26 cellular contexts compared by ENCODE assay signal in genomic region chr11:32110795-32111194, GRCh38.
"Had no signal": no experiment of that assay in that cellular context is flagged by ENCODE, and none has a peak within 500 bp of the region (broad histone marks: within the 10 kb centered on the region; RNA-seq: fewer than 3 reads in every experiment).

No MANE protein-coding gene starts in this region.

- H3K27ac Mint-ChIP-seq: activated CD4-positive, alpha-beta memory T cell treated with anti-CD3 and anti-CD28 coated beads for 36 hours; activated CD4-positive, alpha-beta T cell treated with anti-CD3 and anti-CD28 coated beads for 36 hours; activated CD4-positive, alpha-beta T cell treated with anti-CD3 and anti-CD28 coated beads, Interleukin-2, amount 10 ng/mL, durations not matched to agents 24 days and 14 days; activated CD8-positive, alpha-beta memory T cell treated with anti-CD3 and anti-CD28 coated beads, Interleukin-2, amount 10 ng/mL, durations not matched to agents 7 days and 5 days; activated CD8-positive, alpha-beta T cell treated with anti-CD3 and anti-CD28 coated beads, Interleukin-2, amount 10 ng/mL, durations not matched to agents 7 days and 5 days; activated naive CD8-positive, alpha-beta T cell had no signal

- H3K4me3 Mint-ChIP-seq: activated CD4-positive, alpha-beta memory T cell treated with anti-CD3 and anti-CD28 coated beads for 36 hours; activated CD4-positive, alpha-beta T cell treated with anti-CD3 and anti-CD28 coated beads for 36 hours; activated CD4-positive, alpha-beta T cell treated with anti-CD3 and anti-CD28 coated beads, Interleukin-2, amount 10 ng/mL, durations not matched to agents 24 days and 14 days; activated CD8-positive, alpha-beta memory T cell treated with anti-CD3 and anti-CD28 coated beads, Interleukin-2, amount 10 ng/mL, durations not matched to agents 7 days and 5 days; activated CD8-positive, alpha-beta T cell treated with anti-CD3 and anti-CD28 coated beads, Interleukin-2, amount 10 ng/mL, durations not matched to agents 7 days and 5 days; activated naive CD8-positive, alpha-beta T cell had no signal

- H3K4me1 ChIP-seq: colonic mucosa had no signal

- H3K27me3 ChIP-seq: body of pancreas, cardiac muscle cell, colonic mucosa had no signal

- ATAC-seq: activated CD4-positive, alpha-beta T cell treated with anti-CD3 and anti-CD28 coated beads for 36 hours; activated CD8-positive, alpha-beta memory T cell treated with anti-CD3 and anti-CD28 coated beads, Interleukin-2, amount 10 ng/mL, durations not matched to agents 7 days and 5 days; activated CD8-positive, alpha-beta T cell treated with anti-CD3 and anti-CD28 coated beads, Interleukin-2, amount 10 ng/mL, durations not matched to agents 7 days and 5 days; body of pancreas had no signal

- H3K4me3 ChIP-seq: body of pancreas, cardiac muscle cell, colonic mucosa had no signal

- H3K9me3 Mint-ChIP-seq: activated CD4-positive, alpha-beta memory T cell treated with anti-CD3 and anti-CD28 coated beads for 36 hours; activated CD4-positive, alpha-beta T cell treated with anti-CD3 and anti-CD28 coated beads, Interleukin-2, amount 10 ng/mL, durations not matched to agents 24 days and 14 days had no signal

- H3K9me3 ChIP-seq: body of pancreas, colonic mucosa had no signal

- H3K27ac ChIP-seq: body of pancreas, cardiac muscle cell, colonic mucosa, epithelial cell of prostate had no signal

- H3K36me3 ChIP-seq: cardiac muscle cell, colonic mucosa had no signal

- H3K36me3 Mint-ChIP-seq: activated naive CD8-positive, alpha-beta T cell had no signal

- DNase-seq: activated CD4-positive, alpha-beta memory T cell treated with anti-CD3 and anti-CD28 coated beads for 36 hours; activated CD4-positive, alpha-beta T cell treated with anti-CD3 and anti-CD28 coated beads for 36 hours; activated CD4-positive, alpha-beta T cell treated with anti-CD3 and anti-CD28 coated beads, Interleukin-2, amount 10 ng/mL, durations not matched to agents 24 days and 14 days; activated CD4-positive, CD25-positive, alpha-beta regulatory T cell; activated CD4-positive, CD25-positive, alpha-beta regulatory T cell treated with anti-CD3 and anti-CD28 coated beads, Interleukin-2, amount 50 U/mL, for 72 hours; activated CD8-positive, alpha-beta memory T cell treated with anti-CD3 and anti-CD28 coated beads, Interleukin-2, amount 10 ng/mL, durations not matched to agents 7 days and 5 days; activated CD8-positive, alpha-beta memory T cell treated with anti-CD3 and anti-CD28 coated beads, Interleukin-2, amount 50 U/mL, for 4 hours; activated CD8-positive, alpha-beta T cell treated with anti-CD3 and anti-CD28 coated beads, Interleukin-2, amount 10 ng/mL, durations not matched to agents 7 days and 5 days; activated gamma-delta T cell treated with Interleukin-2 at 50 U/mL for 16 hours; activated naive CD4-positive, alpha-beta T cell treated with anti-CD3 and anti-CD28 coated beads, Interleukin-2, amount 50 U/mL, for 16 hours; activated naive CD4-positive, alpha-beta T cell treated with Interleukin-2 at 50 U/mL for 16 hours; activated T-cell treated with anti-CD3 and anti-CD28 coated beads, Interleukin-2, amount 50 U/mL, for 1 hour; activated T-cell treated with anti-CD3 and anti-CD28 coated beads, Interleukin-2, amount 50 U/mL, for 48 hours; amniotic stem cell; anterior cingulate cortex; body of pancreas; central memory CD4-positive, alpha-beta T cell; cerebellar nuclear complex; colonic mucosa; effector CD8-positive, alpha-beta T cell; foreskin fibroblast; head of caudate nucleus; T-helper 2 cell had no signal
